In the genomic region with DNA sequence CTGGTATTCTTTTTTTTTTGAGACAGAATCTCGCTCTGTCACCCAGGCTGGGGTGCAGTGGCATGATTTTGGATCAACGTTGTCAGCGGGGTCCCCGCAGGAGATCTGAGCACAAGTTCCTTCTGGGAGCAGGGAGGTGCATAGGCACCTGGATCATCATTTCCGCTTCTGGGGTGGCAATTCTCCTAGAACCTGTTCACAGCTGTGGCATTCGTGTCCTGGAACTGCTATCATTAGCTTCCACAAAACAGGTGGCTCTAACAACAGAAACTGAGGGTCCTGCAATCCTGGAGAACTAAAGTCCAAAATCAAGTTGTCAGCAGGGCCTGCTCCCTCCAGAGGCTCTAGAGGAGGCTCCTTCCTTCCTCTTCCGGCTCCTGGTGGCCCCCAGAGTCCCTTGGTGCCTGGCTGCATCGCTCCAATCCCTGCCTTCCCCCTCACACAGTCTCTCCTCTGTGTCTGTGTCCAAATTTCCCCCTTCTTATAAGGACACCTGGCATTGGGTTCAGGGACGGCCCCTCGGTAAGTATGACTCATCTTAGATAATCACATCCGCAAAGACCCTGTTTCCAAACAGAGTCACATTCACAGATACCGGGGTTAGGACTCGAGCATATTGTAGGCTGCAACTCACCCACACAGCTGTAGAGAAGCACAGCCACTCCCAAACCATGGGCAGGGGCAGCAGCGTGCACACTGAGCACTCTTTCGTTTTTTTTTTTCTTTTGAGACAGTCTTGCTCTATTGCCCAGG, we compare ENCODE assay signal across 12 cellular contexts.
A peak's percentile ranks its signal among the peaks of the same experiment; 100 is the strongest.
DNase-seq lines count a peak whose midpoint lies in the region; ATAC-seq and TF ChIP-seq lines count a peak whose summit lies in the region.
"Had no signal": no experiment of that assay in that cellular context is flagged by ENCODE, and none has a peak within 500 bp of the region (broad histone marks: within the 10 kb centered on the region; RNA-seq: fewer than 3 reads in every experiment).

No MANE protein-coding gene starts in this region.

- H2AFZ ChIP-seq in DND-41 (ENCODE audit: low read depth, low read length): peak overlapping the region; percentile 17; the same call in 1 of the 2 replicates

- peak; percentile 57 for TF ChIP-seq POLR2A in GM19193 (IDR thresholded peaks at IDR 0.05; ENCODE audit: extremely low read depth, insufficient read depth, insufficient read length)

- H4K20me1 ChIP-seq in DND-41 (ENCODE audit: insufficient read depth, low read length): no peaks in the 10 kb centered on the region

- peak overlapping the region; percentile 43 for H3K4me2 ChIP-seq in DND-41 (ENCODE audit: insufficient read depth, low read length)

- H3K4me3 ChIP-seq in DND-41 (ENCODE audit: low read depth in 1 of 2, low read length in 2 of 2): peak overlapping the region in 1 of 2 experiments; percentile 31; a peak in 1 of 4 replicates
- H3K4me3 ChIP-seq: thoracic aorta had no signal

- H3K9me3 ChIP-seq in DND-41 (ENCODE audit: insufficient read depth, low read length, severe bottlenecking): no peaks in the 10 kb centered on the region
- H3K9me3 ChIP-seq: neutrophil, thoracic aorta had no signal

- TF ChIP-seq CTCF in DND-41 (IDR thresholded peaks at IDR 0.05; ENCODE audit: borderline replicate concordance, extremely low read depth, low read length, poor library complexity, severe bottlenecking): no peak

- no peaks in the 10 kb centered on the region for H3K27me3 ChIP-seq in DND-41 (ENCODE audit: insufficient read depth, low read length, poor library complexity)
- H3K27me3 ChIP-seq: neutrophil had no signal

- H3K9ac ChIP-seq in DND-41 (ENCODE audit: low read depth, low read length): peak overlapping the region; percentile 79

- peaks cover 64% of the 10 kb centered on the region for H3K4me1 ChIP-seq in DND-41 (ENCODE audit: insufficient read depth, low read length)

- no peaks in the 10 kb centered on the region for H3K36me3 ChIP-seq in DND-41 (ENCODE audit: insufficient read depth, low read length)
- H3K36me3 ChIP-seq: neutrophil, thoracic aorta had no signal

- peaks cover 7% of the 10 kb centered on the region for H3K79me2 ChIP-seq in DND-41 (ENCODE audit: insufficient read depth, low read length)

- H3K27ac ChIP-seq in DND-41 (ENCODE audit: low read length): peak overlapping the region; percentile 100
- H3K27ac ChIP-seq: neutrophil, thoracic aorta had no signal

- ATAC-seq in DND-41 (ENCODE audit: insufficient read depth, low read depth) (peak; percentile 71), HG03095 (IDR thresholded peaks at IDR 0.05; ENCODE audit: unreplicated experiment) (peak; percentile 48)

- DNase-seq in DND-41 (peak; percentile 83), SW480 (ENCODE audit: low spot score) (peak; percentile 95), NCI-H2196 treated with DMSO at 0.1 percent for 48 hours (lab: John Stamatoyannopoulos, UW; ENCODE audit: unreplicated experiment) (no peak), NCI-H1092 treated with DMSO at 0.1 percent for 48 hours (lab: John Stamatoyannopoulos, UW) (no peak), NCI-H1105 treated with DMSO at 0.1 percent for 48 hours (lab: John Stamatoyannopoulos, UW) (no peak)
- no peak for DNase-seq in activated effector memory CD4-positive, alpha-beta T cell treated with anti-CD3 and anti-CD28 coated beads, Interleukin-2, amount 50 U/mL, for 16 hours
- DNase-seq: effector memory CD4-positive, alpha-beta T cell; T-helper 9 cell had no signal

Comparison
In these comparisons a context has a peak if more than half of its experiments do, and no peak if none do; other contexts are left out.
1. DNase-seq: peak in DND-41 (single experiment) and SW480 (single experiment); none in NCI-H2196 treated with DMSO at 0.1 percent for 48 hours (single experiment), activated effector memory CD4-positive, alpha-beta T cell treated with anti-CD3 and anti-CD28 coated beads, Interleukin-2, amount 50 U/mL, for 16 hours (single experiment), NCI-H1092 treated with DMSO at 0.1 percent for 48 hours (single experiment) and NCI-H1105 treated with DMSO at 0.1 percent for 48 hours (single experiment).